8 cellular contexts compared by ENCODE assay signal in genomic region chr6:3748208-3748701, GRCh38.
DNase-seq lines count a peak whose midpoint lies in the region; ATAC-seq and TF ChIP-seq lines count a peak whose summit lies in the region.

No MANE protein-coding gene starts in this region.

- H3K4me3 ChIP-seq in brain microvascular endothelial cell (ENCODE audit: low read depth, low read length): peak overlapping the region; percentile 85

- peaks cover 10% of the 10 kb centered on the region for H3K36me3 ChIP-seq in brain microvascular endothelial cell (replicated peaks)

- peak overlapping the region; percentile 13 for H3K27ac ChIP-seq in brain microvascular endothelial cell

- in situ Hi-C loops in brain microvascular endothelial cell (cut with HindIII; ENCODE audit: low pct_ligation_motif_present, low sequenced_read_pairs): no loop called here

- peak; percentile 88 for TF ChIP-seq CTCF in brain microvascular endothelial cell (IDR thresholded peaks at IDR 0.05; ENCODE audit: low read depth, low read length, missing control alignments)

- H3K27me3 ChIP-seq in brain microvascular endothelial cell (replicated peaks): no peaks in the 10 kb centered on the region

- peak; percentile 37 for ATAC-seq in HG02798 (IDR thresholded peaks at IDR 0.05; ENCODE audit: poor library complexity, unreplicated experiment)
- ATAC-seq in HG03442 (IDR thresholded peaks at IDR 0.05; ENCODE audit: unreplicated experiment): no peak
- no peak for ATAC-seq in HG03039 (IDR thresholded peaks at IDR 0.05; ENCODE audit: unreplicated experiment)

- DNase-seq in DMS114 treated with DMSO at 0.1 percent for 48 hours (lab: John Stamatoyannopoulos, UW; ENCODE audit: unreplicated experiment) (peak; percentile 20), RPMI8226 (peak; percentile 83), brain microvascular endothelial cell (peak; percentile 77), iris pigment epithelial cell (ENCODE audit: low read depth) (peak; percentile 79)
- DNase-seq in stimulated activated CD4-positive, alpha-beta T cell treated with anti-CD3 and anti-CD28 coated beads, Interleukin-1b, Interleukin-23, amount 100 ng/mL, for 4 hours (ENCODE audit: low read depth in 2 of 2): peak; percentile 18

Comparison
In these comparisons a context has a peak if more than half of its experiments do, and no peak if none do; other contexts are left out.
1. DNase-seq: peak in every context shown above with its lines; median percentile 83 in RPMI8226; 79 in iris pigment epithelial cell; 77 in brain microvascular endothelial cell; 20 in DMS114 treated with DMSO at 0.1 percent for 48 hours; 18 in stimulated activated CD4-positive, alpha-beta T cell treated with anti-CD3 and anti-CD28 coated beads, Interleukin-1b, Interleukin-23, amount 100 ng/mL, for 4 hours.